Comparison of ENCODE assay signal across 8 cellular contexts in the genomic region with DNA sequence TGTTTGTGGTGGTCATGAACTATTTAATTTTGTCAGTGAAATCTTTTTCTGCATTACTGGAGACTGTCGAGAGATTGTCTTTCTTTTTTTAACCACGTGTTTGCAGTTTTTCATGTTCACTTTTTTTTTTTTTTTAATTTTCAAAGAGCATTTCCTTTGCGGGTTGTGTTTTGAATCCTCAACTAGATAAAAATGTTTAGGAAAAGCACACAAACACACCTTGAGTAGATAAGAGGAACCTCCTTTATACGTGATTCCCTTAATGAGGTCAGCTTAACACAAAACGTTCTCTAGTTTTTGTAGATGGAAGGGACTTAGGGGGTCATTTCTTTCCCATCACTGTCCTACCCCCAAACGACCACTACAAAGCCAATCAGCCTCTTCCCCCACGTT. TPM values are rescaled to one million over a fixed set of nuclear protein-coding genes. Genes with fewer than 3 reads are reported as not detected.
DNase-seq lines count a peak whose midpoint lies in the region; ATAC-seq, FAIRE-seq and TF ChIP-seq lines count a peak whose summit lies in the region.

No MANE protein-coding gene starts in this region.

- no peaks in the 10 kb centered on the region for H3K27me3 ChIP-seq in brain microvascular endothelial cell (replicated peaks)
- H3K27me3 ChIP-seq in mononuclear cell (ENCODE audit: insufficient read depth, low read length), result no peaks in the 10 kb centered on the region

- in situ Hi-C loops in brain microvascular endothelial cell (cut with HindIII; ENCODE audit: low pct_ligation_motif_present, low sequenced_read_pairs), result no loop called here

- DNase-seq in A549 (ENCODE audit: low read depth in 1 of 2, low spot score in 1 of 2) (peak in 1 of 2 experiments; percentile 13), HT-29 (ENCODE audit: low spot score) (peak; percentile 17), brain microvascular endothelial cell (no peak), NCI-H1436 treated with DMSO at 0.1 percent for 48 hours (lab: John Stamatoyannopoulos, UW) (no peak), NCI-H1436 (lab: John Stamatoyannopoulos, UW) (no peak)

- H3K4me3 ChIP-seq in A549 (peak overlapping the region; percentile 96), brain microvascular endothelial cell (ENCODE audit: low read depth, low read length) (peak overlapping the region; percentile 75), mononuclear cell (ENCODE audit: low read length) (peak overlapping the region; percentile 78)

- FAIRE-seq in A549 (lab: Jason Lieb, UNC), result no peak

- POLR2A ChIA-PET in A549 (lab: Yijun Ruan, JAX), result interaction anchor here (2.6 kb wide), 1 partner anchor 74 kb away, joined by 13 read pairs; a partner anchor contains a TSS

- CTCF ChIA-PET in A549 (lab: Yijun Ruan, JAX), result interaction anchor here (0.9 to 1.1 kb wide), 2 partner anchors 10 to 25 kb away, joined by 3 to 4 read pairs; no protein-coding TSS in a partner anchor

- no peak for TF ChIP-seq RAD21 in A549 (conservative IDR thresholded peaks at IDR 0.05 in 1 of 2, IDR thresholded peaks at IDR 0.05 in 1 of 2)

- ATAC-seq in A549, result no peak
- no peak for ATAC-seq in HG02571 (IDR thresholded peaks at IDR 0.05; ENCODE audit: unreplicated experiment)
- no peak for ATAC-seq in HG03469 (IDR thresholded peaks at IDR 0.05; ENCODE audit: unreplicated experiment)

- TF ChIP-seq EP300 in A549 (IDR thresholded peaks at IDR 0.05), result no peak

- H3K9me3 ChIP-seq in A549 (no peaks in the 10 kb centered on the region), mononuclear cell (ENCODE audit: low read depth, low read length) (no peaks in the 10 kb centered on the region)

- peak overlapping the region; percentile 94 for H3K4me2 ChIP-seq in A549

- H3K36me3 ChIP-seq in brain microvascular endothelial cell (replicated peaks), result no peaks in the 10 kb centered on the region

- TF ChIP-seq CTCF in A549 (IDR thresholded peaks at IDR 0.05), result no peak
- TF ChIP-seq CTCF in brain microvascular endothelial cell (IDR thresholded peaks at IDR 0.05; ENCODE audit: low read depth, low read length, missing control alignments), result no peak

- WGBS in A549 (ENCODE audit: missing lambda C conversion rate), result 4% methylated on average over 7 of the region's 7 CpGs

- no peak for TF ChIP-seq POLR2A in A549 (IDR thresholded peaks at IDR 0.05; ENCODE audit: low read length)

- H3K27ac ChIP-seq in A549 (peak overlapping the region; percentile 97 to 98), brain microvascular endothelial cell (no peak overlapping the region)

- H3K4me1 ChIP-seq in A549, result peaks cover 29% of the 10 kb centered on the region
- H3K4me1 ChIP-seq in mononuclear cell (ENCODE audit: insufficient read depth, low read length), result peaks cover 23% of the 10 kb centered on the region

TF ChIP-seq in A549, 52 proteins besides CTCF, POLR2A, EP300 and RAD21:
- TF ChIP-seq, protein P1, sequence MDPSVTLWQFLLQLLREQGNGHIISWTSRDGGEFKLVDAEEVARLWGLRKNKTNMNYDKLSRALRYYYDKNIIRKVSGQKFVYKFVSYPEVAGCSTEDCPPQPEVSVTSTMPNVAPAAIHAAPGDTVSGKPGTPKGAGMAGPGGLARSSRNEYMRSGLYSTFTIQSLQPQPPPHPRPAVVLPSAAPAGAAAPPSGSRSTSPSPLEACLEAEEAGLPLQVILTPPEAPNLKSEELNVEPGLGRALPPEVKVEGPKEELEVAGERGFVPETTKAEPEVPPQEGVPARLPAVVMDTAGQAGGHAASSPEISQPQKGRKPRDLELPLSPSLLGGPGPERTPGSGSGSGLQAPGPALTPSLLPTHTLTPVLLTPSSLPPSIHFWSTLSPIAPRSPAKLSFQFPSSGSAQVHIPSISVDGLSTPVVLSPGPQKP (IDR thresholded peaks at IDR 0.05; ENCODE audit: low read depth, low read length), result no peak
- no peak for TF ChIP-seq NPAS2 (CRISPR knock-in tag; IDR thresholded peaks at IDR 0.05; ENCODE audit: borderline replicate concordance)
- no peak for TF ChIP-seq FOXS1 (CRISPR knock-in tag; IDR thresholded peaks at IDR 0.05)
- TF ChIP-seq, protein P2, sequence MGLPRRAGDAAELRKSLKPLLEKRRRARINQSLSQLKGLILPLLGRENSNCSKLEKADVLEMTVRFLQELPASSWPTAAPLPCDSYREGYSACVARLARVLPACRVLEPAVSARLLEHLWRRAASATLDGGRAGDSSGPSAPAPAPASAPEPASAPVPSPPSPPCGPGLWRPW (IDR thresholded peaks at IDR 0.05), result no peak
- no peak for TF ChIP-seq POLR2AphosphoS2 (conservative IDR thresholded peaks at IDR 0.05; ENCODE audit: low read length)
- TF ChIP-seq, protein P3, sequence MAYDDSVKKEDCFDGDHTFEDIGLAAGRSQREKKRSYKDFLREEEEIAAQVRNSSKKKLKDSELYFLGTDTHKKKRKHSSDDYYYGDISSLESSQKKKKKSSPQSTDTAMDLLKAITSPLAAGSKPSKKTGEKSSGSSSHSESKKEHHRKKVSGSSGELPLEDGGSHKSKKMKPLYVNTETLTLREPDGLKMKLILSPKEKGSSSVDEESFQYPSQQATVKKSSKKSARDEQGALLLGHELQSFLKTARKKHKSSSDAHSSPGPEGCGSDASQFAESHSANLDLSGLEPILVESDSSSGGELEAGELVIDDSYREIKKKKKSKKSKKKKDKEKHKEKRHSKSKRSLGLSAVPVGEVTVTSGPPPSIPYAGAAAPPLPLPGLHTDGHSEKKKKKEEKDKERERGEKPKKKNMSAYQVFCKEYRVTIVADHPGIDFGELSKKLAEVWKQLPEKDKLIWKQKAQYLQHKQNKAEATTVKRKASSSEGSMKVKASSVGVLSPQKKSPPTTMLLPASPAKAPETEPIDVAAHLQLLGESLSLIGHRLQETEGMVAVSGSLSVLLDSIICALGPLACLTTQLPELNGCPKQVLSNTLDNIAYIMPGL (CRISPR knock-in tag; IDR thresholded peaks at IDR 0.05; ENCODE audit: borderline replicate concordance), result no peak
- TF ChIP-seq NFE2L2 (conservative IDR thresholded peaks at IDR 0.05; ENCODE audit: low read length), result no peak
- TF ChIP-seq ZC3H11A (IDR thresholded peaks at IDR 0.05), result no peak
- no peak for TF ChIP-seq ZSCAN20 (CRISPR knock-in tag; IDR thresholded peaks at IDR 0.05)
- no peak for TF ChIP-seq SREBF2 (IDR thresholded peaks at IDR 0.05)
- TF ChIP-seq JUN (IDR thresholded peaks at IDR 0.05), result no peak
- TF ChIP-seq RARB (CRISPR knock-in tag; IDR thresholded peaks at IDR 0.05), result no peak
- TF ChIP-seq, protein P4, sequence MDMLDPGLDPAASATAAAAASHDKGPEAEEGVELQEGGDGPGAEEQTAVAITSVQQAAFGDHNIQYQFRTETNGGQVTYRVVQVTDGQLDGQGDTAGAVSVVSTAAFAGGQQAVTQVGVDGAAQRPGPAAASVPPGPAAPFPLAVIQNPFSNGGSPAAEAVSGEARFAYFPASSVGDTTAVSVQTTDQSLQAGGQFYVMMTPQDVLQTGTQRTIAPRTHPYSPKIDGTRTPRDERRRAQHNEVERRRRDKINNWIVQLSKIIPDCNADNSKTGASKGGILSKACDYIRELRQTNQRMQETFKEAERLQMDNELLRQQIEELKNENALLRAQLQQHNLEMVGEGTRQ (IDR thresholded peaks at IDR 0.05), result no peak

RNA-seq across cellular contexts. Expression of a gene that starts 1.1 kb away (rescaled TPM):
- polyA plus RNA-seq in A549 (2011; rRNA removed) (21.3 and 23.2 TPM in 2 replicates), A549 (2017; fragmentation: RNase III; extraction: RNeasy Plus Mini Kit Qiagen cat#74134 plus additional on column Dnase treatment) (22.6 to 24.0 TPM (median 22.9 TPM) in 3 replicates)
- polyA plus RNA-seq in A549 (2012; cell fraction: cytosol; rRNA removed), result 7.1 and 8.2 TPM in 2 replicates
- 3.0 and 4.7 TPM in 2 replicates for polyA plus RNA-seq in A549 (2012; cell fraction: nucleus; rRNA removed)
- 9.9 and 10.5 TPM in 2 replicates for polyA minus RNA-seq in A549 (2011; rRNA and poly(A)+ RNA removed)
- total RNA-seq in HT-29 (2014; rRNA removed; shearing (Covaris generic)), result 8.2 and 11.8 TPM in 2 replicates
- total RNA-seq in mononuclear cell, result 6.3 TPM

RNA-seq across cellular contexts. Expression of a gene that starts 41.7 kb away (rescaled TPM):
- polyA plus RNA-seq in A549 (2011; rRNA removed) (31.7 and 45.7 TPM in 2 replicates), A549 (2017; fragmentation: RNase III; extraction: RNeasy Plus Mini Kit Qiagen cat#74134 plus additional on column Dnase treatment) (33.3 to 35.7 TPM (median 34.2 TPM) in 3 replicates)
- polyA plus RNA-seq in A549 (2012; cell fraction: cytosol; rRNA removed), result 19.0 and 20.5 TPM in 2 replicates
- 8.2 and 12.7 TPM in 2 replicates for polyA plus RNA-seq in A549 (2012; cell fraction: nucleus; rRNA removed)
- 4.7 TPM in 2 replicates for polyA minus RNA-seq in A549 (2011; rRNA and poly(A)+ RNA removed)
- 15.1 and 21.6 TPM in 2 replicates for total RNA-seq in HT-29 (2014; rRNA removed; shearing (Covaris generic))
- total RNA-seq in mononuclear cell, result 25.9 TPM

RNA-seq across cellular contexts. Expression of a gene that starts 41.7 kb away (rescaled TPM):
- polyA plus RNA-seq in A549 (2011; rRNA removed), result 10.9 and 11.2 TPM in 2 replicates
- 4.7 and 6.9 TPM in 2 replicates for polyA plus RNA-seq in A549 (2012; cell fraction: cytosol; rRNA removed)
- 4.6 and 5.0 TPM in 2 replicates for polyA plus RNA-seq in A549 (2012; cell fraction: nucleus; rRNA removed)
- polyA plus RNA-seq in A549 (2017; fragmentation: RNase III; extraction: RNeasy Plus Mini Kit Qiagen cat#74134 plus additional on column Dnase treatment), result 10.9 to 12.1 TPM (median 11.2 TPM) in 3 replicates
- 17.2 and 22.7 TPM in 2 replicates for polyA minus RNA-seq in A549 (2011; rRNA and poly(A)+ RNA removed)
- 16.7 and 23.9 TPM in 2 replicates for total RNA-seq in HT-29 (2014; rRNA removed; shearing (Covaris generic))
- total RNA-seq in mononuclear cell, result 22.2 TPM

RNA-seq across cellular contexts. Expression of a gene that starts 42.0 kb away (rescaled TPM):
- 1.8 and 2.0 TPM in 2 replicates for polyA plus RNA-seq in A549 (2011; rRNA removed)
- 0.48 and 0.52 TPM in 2 replicates for polyA plus RNA-seq in A549 (2012; cell fraction: cytosol; rRNA removed)
- polyA plus RNA-seq in A549 (2012; cell fraction: nucleus; rRNA removed), result 0.26 and 1.0 TPM in 2 replicates
- 0.89 to 2.1 TPM (median 1.6 TPM) in 3 replicates for polyA plus RNA-seq in A549 (2017; fragmentation: RNase III; extraction: RNeasy Plus Mini Kit Qiagen cat#74134 plus additional on column Dnase treatment)
- polyA minus RNA-seq in A549 (2011; rRNA and poly(A)+ RNA removed), result 1.1 and 1.2 TPM in 2 replicates
- not detected in 2 replicates for total RNA-seq in HT-29 (2014; rRNA removed; shearing (Covaris generic))
- 1.0 TPM for total RNA-seq in mononuclear cell
